Comparison of ENCODE assay signal across 14 cellular contexts in the genomic region with DNA sequence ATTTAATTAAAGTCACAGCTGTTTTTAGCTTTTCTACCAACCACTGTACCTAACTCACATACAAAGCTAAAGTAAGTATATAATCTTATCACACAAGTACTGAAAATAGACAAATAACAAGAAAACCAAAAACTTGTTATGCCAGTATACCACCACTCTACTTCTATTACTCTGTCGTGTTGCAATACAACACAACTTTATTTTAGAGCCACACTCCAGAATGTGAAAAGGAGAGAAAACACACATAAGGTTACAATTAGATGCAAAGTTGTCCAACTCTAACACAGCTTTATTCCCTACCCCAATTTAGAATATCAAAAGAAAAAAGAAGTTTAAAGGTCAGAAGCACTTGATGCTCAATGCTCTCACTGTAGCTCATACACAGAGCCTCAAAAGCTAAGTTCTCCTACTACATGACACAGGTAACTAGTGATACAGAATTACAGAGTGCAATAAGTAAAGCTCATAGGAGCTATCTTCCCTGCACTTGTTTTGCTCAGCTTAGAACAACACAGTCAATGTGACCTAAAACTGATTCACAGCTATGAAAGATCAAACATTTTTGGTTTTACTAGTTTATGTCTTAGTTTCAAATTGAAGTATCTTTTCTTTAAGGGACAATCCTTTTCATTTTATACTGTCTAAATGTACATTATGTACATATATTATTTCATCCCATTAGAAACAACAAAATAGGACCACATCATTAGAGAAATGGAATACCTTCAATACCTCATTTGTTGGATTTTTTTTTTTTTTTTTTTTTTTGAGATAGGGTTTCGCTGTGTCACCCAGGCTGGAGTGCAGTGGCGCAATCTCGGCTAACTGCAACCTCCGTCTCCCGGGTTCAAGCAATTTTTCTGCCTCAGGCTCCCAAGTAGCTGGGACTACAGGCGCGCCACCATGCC. TPM values are rescaled to one million over a fixed set of nuclear protein-coding genes. Genes with fewer than 3 reads are reported as not detected.
DNase-seq lines count a peak whose midpoint lies in the region; ATAC-seq and TF ChIP-seq lines count a peak whose summit lies in the region.
"Had no signal": no experiment of that assay in that cellular context is flagged by ENCODE, and none has a peak within 500 bp of the region (broad histone marks: within the 10 kb centered on the region; RNA-seq: fewer than 3 reads in every experiment).

No MANE protein-coding gene starts in this region.

- peak overlapping the region in 1 of 2 donors; percentile 58 for H3K27ac Mint-ChIP-seq in effector memory CD8-positive, alpha-beta T cell

- H3K36me3 Mint-ChIP-seq in activated T-cell treated with anti-CD3 and anti-CD28 coated beads, Interleukin-2, amount 50 U/mL, for 4 hours (ENCODE audit: insufficient read depth): peaks cover 5% of the 10 kb centered on the region
- H3K36me3 Mint-ChIP-seq in effector memory CD8-positive, alpha-beta T cell (ENCODE audit: insufficient read depth): no peaks in the 10 kb centered on the region

- H3K27me3 Mint-ChIP-seq in activated T-cell treated with anti-CD3 and anti-CD28 coated beads, Interleukin-2, amount 50 U/mL, for 4 hours (ENCODE audit: low read depth): no peaks in the 10 kb centered on the region
- no peaks in the 10 kb centered on the region for H3K27me3 Mint-ChIP-seq in effector memory CD8-positive, alpha-beta T cell

- peak; percentile 76 to 78 for ATAC-seq in activated T-cell treated with anti-CD3 and anti-CD28 coated beads, Interleukin-2, amount 50 U/mL, for 4 hours
- ATAC-seq in effector memory CD8-positive, alpha-beta T cell (replicated peaks): no peak
- peak; percentile 55 for ATAC-seq in stimulated activated naive CD8-positive, alpha-beta T cell treated with anti-CD3 and anti-CD28 coated beads, Interleukin-15, Interleukin-2, amounts not matched to agents 100 U/mL and 50 U/mL, for 24 hours
- ATAC-seq in aorta (ENCODE audit: low FRiP score) (no peak), GM19463 (IDR thresholded peaks at IDR 0.05; ENCODE audit: unreplicated experiment) (no peak), gastrocnemius medialis (no peak)
- ATAC-seq: heart left ventricle had no signal

- in situ Hi-C loops in gastrocnemius medialis (cut with MboI; ENCODE audit: low sequenced_read_pairs in 4 of 4): no loop called here

- H3K36me3 ChIP-seq in aorta (ENCODE audit: control insufficient read depth in 1 of 2, insufficient read depth in 2 of 2, low read length in 1 of 2): no peaks in the 10 kb centered on the region
- no peaks in the 10 kb centered on the region for H3K36me3 ChIP-seq in gastrocnemius medialis
- H3K36me3 ChIP-seq: ovary had no signal

- no peaks in the 10 kb centered on the region for H3K9me3 ChIP-seq in aorta (ENCODE audit: control insufficient read depth, low read length)
- no peaks in the 10 kb centered on the region for H3K9me3 ChIP-seq in gastrocnemius medialis
- H3K9me3 ChIP-seq: heart left ventricle, ovary had no signal

- no peak for DNase-seq in activated T-cell treated with anti-CD3 and anti-CD28 coated beads, Interleukin-2, amount 50 U/mL, for 4 hours
- no peak for DNase-seq in activated T-cell treated with anti-CD3 and anti-CD28 coated beads, Interleukin-2, amount 50 U/mL, for 1 hour
- peak; percentile 46 to 55 for DNase-seq in NCI-H526 (lab: John Stamatoyannopoulos, UW)
- no peak for DNase-seq in effector memory CD8-positive, alpha-beta T cell
- no peak for DNase-seq in stimulated activated naive CD8-positive, alpha-beta T cell treated with anti-CD3 and anti-CD28 coated beads, Interleukin-15, Interleukin-2, amounts not matched to agents 100 U/mL and 50 U/mL, for 24 hours
- no peak for DNase-seq in aorta
- DNase-seq in gastrocnemius medialis: no peak
- DNase-seq: amniotic stem cell; effector CD8-positive, alpha-beta T cell; heart left ventricle; MM.1S; ovary had no signal

- intact Hi-C loops in aorta (cut with DNase I) (no loop called here), gastrocnemius medialis (cut with DNase I; ENCODE audit: low total_unique reads) (loop anchor here (10.0 kb wide), 1 partner anchor 64 kb away; no protein-coding TSS in a partner anchor)

- H3K9me3 Mint-ChIP-seq in activated T-cell treated with anti-CD3 and anti-CD28 coated beads, Interleukin-2, amount 50 U/mL, for 4 hours: no peaks in the 10 kb centered on the region
- H3K9me3 Mint-ChIP-seq in effector memory CD8-positive, alpha-beta T cell: no peaks in the 10 kb centered on the region

- H3K4me3 Mint-ChIP-seq in activated T-cell treated with anti-CD3 and anti-CD28 coated beads, Interleukin-2, amount 50 U/mL, for 4 hours: peak overlapping the region; percentile 3
- H3K4me3 Mint-ChIP-seq in effector memory CD8-positive, alpha-beta T cell: peak overlapping the region; percentile 14 to 33

- WGBS in aorta, 2 donors: 93 to 95% methylated on average over 8 of the region's 8 CpGs

- TF ChIP-seq POLR2A in gastrocnemius medialis (IDR thresholded peaks at IDR 0.05): no peak

- H3K4me1 ChIP-seq in aorta (ENCODE audit: control insufficient read depth in 1 of 2, insufficient read depth in 2 of 2, low read length in 2 of 2) (no peaks in the 10 kb centered on the region), gastrocnemius medialis (peaks cover 5 to 13% of the 10 kb centered on the region in 2 donors)
- H3K4me1 ChIP-seq: BLaER1 had no signal

- no peak for TF ChIP-seq CTCF in gastrocnemius medialis (IDR thresholded peaks at IDR 0.05 in 4 of 5, conservative IDR thresholded peaks at IDR 0.05 in 1 of 5)

- H3K27ac ChIP-seq in aorta (ENCODE audit: low read depth in 1 of 2, low read length in 2 of 2) (no peak overlapping the region), gastrocnemius medialis (no peak overlapping the region)
- H3K27ac ChIP-seq: BLaER1, heart left ventricle, ovary had no signal

- H3K27me3 ChIP-seq in aorta (ENCODE audit: control insufficient read depth in 1 of 2, insufficient read depth in 2 of 2, low read length in 1 of 2) (no peaks in the 10 kb centered on the region), gastrocnemius medialis (no peaks in the 10 kb centered on the region)
- H3K27me3 ChIP-seq: BLaER1, heart left ventricle, ovary had no signal

- H3K4me3 ChIP-seq in aorta (ENCODE audit: low read length in 2 of 2): no peak overlapping the region
- H3K4me3 ChIP-seq in gastrocnemius medialis: no peak overlapping the region
- H3K4me3 ChIP-seq: BLaER1, heart left ventricle, ovary had no signal

- H3K4me1 Mint-ChIP-seq in activated T-cell treated with anti-CD3 and anti-CD28 coated beads, Interleukin-2, amount 50 U/mL, for 4 hours (ENCODE audit: low read depth): peaks cover 57% of the 10 kb centered on the region
- peaks cover 25 to 39% of the 10 kb centered on the region in 2 donors for H3K4me1 Mint-ChIP-seq in effector memory CD8-positive, alpha-beta T cell (ENCODE audit: low read depth in 2 of 2)

RNA-seq across cellular contexts. Expression of a gene that starts 29.2 kb away (rescaled TPM):
- total RNA-seq in activated T-cell treated with anti-CD3 and anti-CD28 coated beads, Interleukin-2, amount 50 U/mL, for 4 hours: 10 to 100 TPM; 26.6 to 29.6 (median 28.1) TPM
- total RNA-seq in aorta (10 to 100 TPM; 20.9 to 25.3 TPM), gastrocnemius medialis (10 to 100 TPM in 3 of 4 donors, 1 to 10 TPM in 1; 9.2 to 19.5 (median 15.4) TPM)
- 1 to 10 TPM; 3.4 to 5.0 TPM for polyA plus RNA-seq in aorta

Comparison
In these comparisons a context has a peak if more than half of its experiments do, and no peak if none do; other contexts are left out.
1. ATAC-seq: peak in activated T-cell treated with anti-CD3 and anti-CD28 coated beads, Interleukin-2, amount 50 U/mL, for 4 hours (2 of 2) and stimulated activated naive CD8-positive, alpha-beta T cell treated with anti-CD3 and anti-CD28 coated beads, Interleukin-15, Interleukin-2, amounts not matched to agents 100 U/mL and 50 U/mL, for 24 hours (single experiment); none in effector memory CD8-positive, alpha-beta T cell (single experiment), aorta (single experiment), GM19463 (single experiment) and gastrocnemius medialis (0 of 2).
2. DNase-seq: peak in NCI-H526 (2 of 2); none in activated T-cell treated with anti-CD3 and anti-CD28 coated beads, Interleukin-2, amount 50 U/mL, for 4 hours (single experiment), activated T-cell treated with anti-CD3 and anti-CD28 coated beads, Interleukin-2, amount 50 U/mL, for 1 hour (single experiment), effector memory CD8-positive, alpha-beta T cell (0 of 3), stimulated activated naive CD8-positive, alpha-beta T cell treated with anti-CD3 and anti-CD28 coated beads, Interleukin-15, Interleukin-2, amounts not matched to agents 100 U/mL and 50 U/mL, for 24 hours (single experiment), aorta (0 of 2) and gastrocnemius medialis (0 of 2).